Comparison of ENCODE assay signal across 1 cellular context in genomic region chr5:3600106-3600997, GRCh38.
TF ChIP-seq lines count a peak whose summit lies in the region.

No MANE protein-coding gene starts in this region.

TF ChIP-seq in HepG2, 621 proteins besides CTCF, POLR2A, EP300 and RAD21 (continued from another document):
- TF ChIP-seq FOXO4 (CRISPR knock-in tag; conservative IDR thresholded peaks at IDR 0.05) (no peak), ZBTB21 (CRISPR knock-in tag; IDR thresholded peaks at IDR 0.05) (no peak)
